Comparison of ENCODE assay signal across 27 cellular contexts in genomic region chr3:166660962-166661361, GRCh38.
"Had no signal": no experiment of that assay in that cellular context is flagged by ENCODE, and none has a peak within 500 bp of the region (broad histone marks: within the 10 kb centered on the region; RNA-seq: fewer than 3 reads in every experiment).

No MANE protein-coding gene starts in this region.

- H3K36me3 ChIP-seq: neutrophil, pancreas, stomach, thoracic aorta, thyroid gland, tibial nerve, upper lobe of left lung, vagina had no signal

- H3K27me3 ChIP-seq: neutrophil, pancreas, stomach, thyroid gland, tibial nerve, upper lobe of left lung, vagina had no signal

- FAIRE-seq: pancreas, urothelium cell line had no signal

- DNase-seq: naive thymus-derived CD8-positive, alpha-beta T cell; nephron progenitor cell; nucleus accumbens; pancreas; posterior cingulate gyrus; psoas muscle; right cardiac atrium; stimulated activated CD4-positive, alpha-beta T cell treated with anti-CD3 and anti-CD28 coated beads, Interleukin-15, amount 100 ng/mL, for 24 hours; stimulated activated CD4-positive, alpha-beta T cell treated with anti-CD3 and anti-CD28 coated beads, Interleukin-2, amount 100 ng/mL, for 24 hours; stimulated activated CD4-positive, alpha-beta T cell treated with anti-CD3 and anti-CD28 coated beads, Interleukin-2, amount 100 ng/mL, for 48 hours; stimulated activated CD4-positive, alpha-beta T cell treated with anti-CD3 and anti-CD28 coated beads, Interleukin-4, amount 100 ng/mL, for 24 hours; stimulated activated naive B cell treated with anti-CD40 and anti-IgM and Interleukin-4, amounts not matched to agents 10 μg/mL and 1 μg/mL and 100 μg/mL, for 72 hours; stimulated activated naive CD4-positive, alpha-beta T cell treated with Interleukin-2 at 50 U/mL for 16 hours; stomach; thyroid gland; trophoblast cell; upper lobe of left lung had no signal

- H3K4me1 ChIP-seq: pancreas, psoas muscle, stomach, thyroid gland, tibial nerve, upper lobe of left lung, vagina had no signal

- ATAC-seq: naive thymus-derived CD8-positive, alpha-beta T cell; natural killer cell treated with Interleukin-12 subunit alpha and Interleukin-12 subunit beta and Interleukin-15 and Interleukin-18, amount 100 ng/mL, for 72 hours; pancreas; psoas muscle; right cardiac atrium; sciatic nerve; stimulated activated effector memory CD8-positive, alpha-beta T cell treated with anti-CD3 and anti-CD28 coated beads, Interleukin-12 subunit alpha, Interleukin-12 subunit beta, amount 100 ng/mL, for 72 hours; stimulated activated naive B cell treated with anti-CD40 and anti-IgM and Interleukin-4, amounts not matched to agents 10 μg/mL and 1 μg/mL and 100 μg/mL, for 72 hours had no signal

- H3K27ac ChIP-seq: neutrophil, pancreas, psoas muscle, skin epidermis, stomach, thoracic aorta, thyroid gland, tibial nerve, upper lobe of left lung, vagina had no signal

- H3K4me2 ChIP-seq: smooth muscle cell had no signal

- H3K4me3 ChIP-seq: pancreas, psoas muscle, skin epidermis, smooth muscle cell, stomach, thoracic aorta, thyroid gland, tibial nerve, upper lobe of left lung, vagina had no signal

- H3K9me3 ChIP-seq: neutrophil, pancreas, thyroid gland, vagina had no signal
